Comparison of ENCODE assay signal across 32 cellular contexts in the genomic region with DNA sequence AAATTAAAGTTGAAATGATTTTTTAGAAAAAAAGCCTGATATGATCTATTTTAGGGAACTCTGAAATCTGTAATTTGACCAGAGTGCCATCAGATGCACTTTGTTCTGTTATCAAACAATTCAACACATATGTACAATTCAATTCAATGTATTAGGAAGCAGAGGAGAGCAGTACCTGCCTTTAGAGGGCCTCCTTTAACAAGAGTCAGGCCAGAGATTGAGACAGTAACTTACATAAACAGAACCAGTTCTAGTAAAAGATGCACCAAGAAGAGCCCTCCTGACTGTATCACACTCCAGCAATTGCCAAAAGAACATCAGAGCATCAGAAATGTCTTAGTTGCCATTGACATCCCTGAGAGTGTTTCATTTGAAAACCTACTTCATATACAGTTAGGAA.
A peak's percentile ranks its signal among the peaks of the same experiment; 100 is the strongest.
DNase-seq lines count a peak whose midpoint lies in the region; ATAC-seq and TF ChIP-seq lines count a peak whose summit lies in the region.
"Had no signal": no experiment of that assay in that cellular context is flagged by ENCODE, and none has a peak within 500 bp of the region (broad histone marks: within the 10 kb centered on the region; RNA-seq: fewer than 3 reads in every experiment).

No MANE protein-coding gene starts in this region.

- H3K9ac ChIP-seq in endodermal cell (ENCODE audit: extremely low read depth, low read length, poor library complexity, severe bottlenecking), result no peak overlapping the region

- intact Hi-C loops in naive thymus-derived CD4-positive, alpha-beta T cell (cut with micrococcal nuclease), result no loop called here

- no peaks in the 10 kb centered on the region for H3K27me3 Mint-ChIP-seq in endodermal cell (ENCODE audit: insufficient read depth)
- peaks cover 0 to 11% (median 0%) of the 10 kb centered on the region in 5 donors for H3K27me3 Mint-ChIP-seq in naive thymus-derived CD4-positive, alpha-beta T cell
- H3K27me3 Mint-ChIP-seq: activated CD4-positive, alpha-beta memory T cell treated with anti-CD3 and anti-CD28 coated beads for 36 hours; activated T-helper 17 cell treated with anti-CD3 and anti-CD28 coated beads, Interleukin-2, amount 50 U/mL, for 72 hours; T-cell had no signal

- POLR2A ChIA-PET in naive thymus-derived CD4-positive, alpha-beta T cell (lab: Charles Lee), result no interaction called here

- no peaks in the 10 kb centered on the region for H3K36me3 Mint-ChIP-seq in endodermal cell (ENCODE audit: low read depth)
- no peaks in the 10 kb centered on the region for H3K36me3 Mint-ChIP-seq in naive thymus-derived CD4-positive, alpha-beta T cell
- H3K36me3 Mint-ChIP-seq: activated CD4-positive, alpha-beta memory T cell treated with anti-CD3 and anti-CD28 coated beads for 36 hours; T-cell had no signal

- H3K27ac Mint-ChIP-seq in endodermal cell, result no peak overlapping the region
- H3K27ac Mint-ChIP-seq in naive thymus-derived CD4-positive, alpha-beta T cell, result no peak overlapping the region
- H3K27ac Mint-ChIP-seq: activated CD4-positive, alpha-beta memory T cell treated with anti-CD3 and anti-CD28 coated beads for 36 hours; activated T-helper 17 cell treated with anti-CD3 and anti-CD28 coated beads, Interleukin-2, amount 50 U/mL, for 72 hours; nephron; T-cell had no signal

- peak; percentile 28 for TF ChIP-seq CTCF in endodermal cell (conservative IDR thresholded peaks at IDR 0.05)
- no peak for TF ChIP-seq CTCF in foreskin fibroblast (IDR thresholded peaks at IDR 0.05; ENCODE audit: low read depth, low read length)

- no peaks in the 10 kb centered on the region for H3K36me3 ChIP-seq in endodermal cell (ENCODE audit: control insufficient read depth, insufficient read depth, low read length)
- H3K36me3 ChIP-seq in naive thymus-derived CD4-positive, alpha-beta T cell (ENCODE audit: control insufficient read depth in 2 of 3, insufficient read depth in 3 of 3, low read length in 3 of 3), result no peaks in the 10 kb centered on the region
- H3K36me3 ChIP-seq: heart right ventricle, ovary, spleen, tibial nerve had no signal

- no peaks in the 10 kb centered on the region for H3K9me3 Mint-ChIP-seq in endodermal cell
- H3K9me3 Mint-ChIP-seq in naive thymus-derived CD4-positive, alpha-beta T cell, result peaks cover 0 to 1% (median 0%) of the 10 kb centered on the region in 11 donors
- H3K9me3 Mint-ChIP-seq: activated CD4-positive, alpha-beta memory T cell treated with anti-CD3 and anti-CD28 coated beads for 36 hours; activated T-helper 17 cell treated with anti-CD3 and anti-CD28 coated beads, Interleukin-2, amount 50 U/mL, for 72 hours; nephron; T-cell had no signal

- CTCF ChIA-PET in naive thymus-derived CD4-positive, alpha-beta T cell (lab: Charles Lee), result no interaction called here

- H3K4me1 ChIP-seq in endodermal cell (ENCODE audit: control insufficient read depth, insufficient read depth, low read length), result peaks cover 3% of the 10 kb centered on the region
- H3K4me1 ChIP-seq in naive thymus-derived CD4-positive, alpha-beta T cell (ENCODE audit: control insufficient read depth in 2 of 2, insufficient read depth in 2 of 2, low read length in 2 of 2), result no peaks in the 10 kb centered on the region
- H3K4me1 ChIP-seq: heart right ventricle, spleen, tibial nerve had no signal

- H3K27ac ChIP-seq in endodermal cell (ENCODE audit: low read depth, low read length), result no peak overlapping the region
- no peak overlapping the region for H3K27ac ChIP-seq in naive thymus-derived CD4-positive, alpha-beta T cell (ENCODE audit: low read depth, low read length)
- H3K27ac ChIP-seq: heart right ventricle, ovary, spleen, tibial nerve had no signal

- H3K9me3 ChIP-seq in endodermal cell (ENCODE audit: control insufficient read depth, low read length), result no peaks in the 10 kb centered on the region
- H3K9me3 ChIP-seq in naive thymus-derived CD4-positive, alpha-beta T cell (ENCODE audit: control insufficient read depth in 2 of 3, low read length in 3 of 3), result no peaks in the 10 kb centered on the region
- H3K9me3 ChIP-seq: heart right ventricle, mucosa of descending colon, ovary, spleen, tibial nerve had no signal

- H3K4me3 ChIP-seq in endodermal cell (ENCODE audit: low read length), result no peak overlapping the region
- no peak overlapping the region for H3K4me3 ChIP-seq in naive thymus-derived CD4-positive, alpha-beta T cell (ENCODE audit: low read length)
- no peak overlapping the region for H3K4me3 ChIP-seq in foreskin fibroblast (ENCODE audit: low read depth in 1 of 2, low read length in 2 of 2)
- H3K4me3 ChIP-seq: heart right ventricle, lung, mucosa of descending colon, ovary, spleen, tibial nerve had no signal

- DNase-seq in DMS153 (lab: John Stamatoyannopoulos, UW) (peak; percentile 6), DMS153 treated with DMSO at 0.1 percent for 48 hours (lab: John Stamatoyannopoulos, UW; ENCODE audit: unreplicated experiment) (no peak), COR-L47 (lab: John Stamatoyannopoulos, UW) (peak; percentile 26), NCI-H748 (lab: John Stamatoyannopoulos, UW; ENCODE audit: unreplicated experiment) (peak; percentile 33), endodermal cell (no peak), foreskin fibroblast (no peak), cerebellum (ENCODE audit: low spot score) (no peak)
- no peak for DNase-seq in naive thymus-derived CD4-positive, alpha-beta T cell
- DNase-seq: activated CD4-positive, alpha-beta memory T cell treated with anti-CD3 and anti-CD28 coated beads for 36 hours; activated CD8-positive, alpha-beta memory T cell treated with anti-CD3 and anti-CD28 coated beads, Interleukin-2, amount 50 U/mL, for 4 hours; activated naive CD4-positive, alpha-beta T cell treated with anti-CD3 and anti-CD28 coated beads, Interleukin-2, amount 50 U/mL, for 16 hours; amygdala; effector memory CD4-positive, alpha-beta T cell; foreskin melanocyte; heart right ventricle; KG1; MM.1S; mucosa of descending colon; NCI-H1417 treated with DMSO at 0.1 percent for 48 hours; NCI-H2227 treated with DMSO at 0.1 percent for 48 hours; ovary; right cardiac atrium; SHP77 treated with DMSO at 0.1 percent for 48 hours; spleen; T-cell had no signal

- ATAC-seq in naive thymus-derived CD4-positive, alpha-beta T cell, result no peak
- ATAC-seq: activated CD4-positive, CD25-positive, alpha-beta regulatory T cell treated with anti-CD3 and anti-CD28 coated beads, Interleukin-2, amount 50 U/mL, for 24 hours; activated T-helper 17 cell treated with anti-CD3 and anti-CD28 coated beads, Interleukin-2, amount 50 U/mL, for 72 hours; esophagus mucosa; heart right ventricle; mucosa of descending colon; Panc1; right cardiac atrium; T-cell had no signal

- H3K27me3 ChIP-seq in endodermal cell (ENCODE audit: control insufficient read depth, insufficient read depth, low read length, poor library complexity, severe bottlenecking), result no peaks in the 10 kb centered on the region
- no peaks in the 10 kb centered on the region for H3K27me3 ChIP-seq in naive thymus-derived CD4-positive, alpha-beta T cell (ENCODE audit: control insufficient read depth in 2 of 2, insufficient read depth in 2 of 2, low read length in 2 of 2)
- H3K27me3 ChIP-seq: heart right ventricle, ovary, spleen, tibial nerve had no signal

- H3K4me3 Mint-ChIP-seq in endodermal cell, result no peak overlapping the region
- H3K4me3 Mint-ChIP-seq in naive thymus-derived CD4-positive, alpha-beta T cell, result no peak overlapping the region
- H3K4me3 Mint-ChIP-seq: activated CD4-positive, alpha-beta memory T cell treated with anti-CD3 and anti-CD28 coated beads for 36 hours; activated T-helper 17 cell treated with anti-CD3 and anti-CD28 coated beads, Interleukin-2, amount 50 U/mL, for 72 hours; nephron; T-cell had no signal

- peaks cover 6% of the 10 kb centered on the region for H3K4me1 Mint-ChIP-seq in endodermal cell
- no peaks in the 10 kb centered on the region for H3K4me1 Mint-ChIP-seq in naive thymus-derived CD4-positive, alpha-beta T cell
- H3K4me1 Mint-ChIP-seq: activated T-helper 17 cell treated with anti-CD3 and anti-CD28 coated beads, Interleukin-2, amount 50 U/mL, for 72 hours; T-cell had no signal

Comparison
In these comparisons a context has a peak if more than half of its experiments do, and no peak if none do; other contexts are left out.
1. DNase-seq: peak in DMS153 (single experiment), COR-L47 (single experiment) and NCI-H748 (single experiment); none in DMS153 treated with DMSO at 0.1 percent for 48 hours (single experiment), endodermal cell (single experiment), naive thymus-derived CD4-positive, alpha-beta T cell (0 of 9), foreskin fibroblast (0 of 2) and cerebellum (single experiment).